Comparison of ENCODE assay signal across 8 cellular contexts in genomic region chr2:207768168-207768890, GRCh38. TPM values are rescaled to one million over a fixed set of nuclear protein-coding genes. Genes with fewer than 3 reads are reported as not detected.
A peak's percentile ranks its signal among the peaks of the same experiment; 100 is the strongest.
DNase-seq lines count a peak whose midpoint lies in the region; ATAC-seq and TF ChIP-seq lines count a peak whose summit lies in the region.

No MANE protein-coding gene starts in this region.

- no peak overlapping the region for H3K27ac ChIP-seq in neural cell (ENCODE audit: low read length)

- no peak for ATAC-seq in activated CD4-positive, CD25-positive, alpha-beta regulatory T cell treated with anti-CD3 and anti-CD28 coated beads, Interleukin-2, amount 50 U/mL, for 24 hours

- peak overlapping the region; percentile 75 for H3K4me3 ChIP-seq in GM12864 (ENCODE audit: low read depth, low read length)
- peak overlapping the region; percentile 66 for H3K4me3 ChIP-seq in fibroblast of pulmonary artery (replicated peaks; ENCODE audit: low read depth, low read length)
- peak overlapping the region; percentile 86 for H3K4me3 ChIP-seq in neural cell (ENCODE audit: low read length)

- peaks cover 18% of the 10 kb centered on the region for H3K27me3 ChIP-seq in neural cell (ENCODE audit: insufficient read depth, low read depth, low read length)

- no peak for DNase-seq in GM12864 (ENCODE audit: low read depth)
- peak; percentile 33 for DNase-seq in NCI-H1105 treated with DMSO at 0.1 percent for 48 hours (lab: John Stamatoyannopoulos, UW)
- peak; percentile 65 for DNase-seq in activated T-cell treated with anti-CD3 and anti-CD28 coated beads, Interleukin-2, amount 50 U/mL, for 24 hours
- DNase-seq in fibroblast of pulmonary artery (ENCODE audit: low read depth) = peak; percentile 40
- no peak for DNase-seq in NCI-H1694 treated with DMSO at 0.1 percent for 48 hours (lab: John Stamatoyannopoulos, UW)
- no peak for DNase-seq in middle frontal gyrus (ENCODE audit: extremely low spot score, low spot score)

- H2AFZ ChIP-seq in neural cell (ENCODE audit: low read depth, low read length) = peak overlapping the region; percentile 27

- H3K79me2 ChIP-seq in neural cell (replicated peaks; ENCODE audit: insufficient read depth, low read length) = peaks cover 49% of the 10 kb centered on the region

- H3K36me3 Mint-ChIP-seq in activated T-cell treated with anti-CD3 and anti-CD28 coated beads, Interleukin-2, amount 50 U/mL, for 24 hours (ENCODE audit: low read depth) = peaks cover 4% of the 10 kb centered on the region

- H3K27ac Mint-ChIP-seq in activated T-cell treated with anti-CD3 and anti-CD28 coated beads, Interleukin-2, amount 50 U/mL, for 24 hours = peak overlapping the region; percentile 52

- H3K4me3 Mint-ChIP-seq in activated T-cell treated with anti-CD3 and anti-CD28 coated beads, Interleukin-2, amount 50 U/mL, for 24 hours = peak overlapping the region; percentile 81

- peak overlapping the region; percentile 60 for H3K4me2 ChIP-seq in neural cell (ENCODE audit: low read length)

- TF ChIP-seq EP300 in neural cell (conservative IDR thresholded peaks at IDR 0.05; ENCODE audit: poor library complexity, severe bottlenecking) = no peak

- TF ChIP-seq RAD21 in neural cell (conservative IDR thresholded peaks at IDR 0.05) = no peak

- H4K20me1 ChIP-seq in neural cell (ENCODE audit: insufficient read depth) = no peaks in the 10 kb centered on the region

- H3K4me1 Mint-ChIP-seq in activated T-cell treated with anti-CD3 and anti-CD28 coated beads, Interleukin-2, amount 50 U/mL, for 24 hours (ENCODE audit: low read depth) = peaks cover 33% of the 10 kb centered on the region

- H3K9me2 ChIP-seq in neural cell (ENCODE audit: insufficient read depth, low read length) = no peaks in the 10 kb centered on the region

- H3K9me3 ChIP-seq in neural cell (ENCODE audit: low read length) = no peaks in the 10 kb centered on the region

- H3K36me3 ChIP-seq in neural cell (ENCODE audit: insufficient read depth, low read length) = no peaks in the 10 kb centered on the region

- peaks cover 60% of the 10 kb centered on the region for H3K27me3 Mint-ChIP-seq in activated T-cell treated with anti-CD3 and anti-CD28 coated beads, Interleukin-2, amount 50 U/mL, for 24 hours

- H3F3A ChIP-seq in neural cell (ENCODE audit: insufficient read depth, low read length, poor library complexity, severe bottlenecking) = no peaks in the 10 kb centered on the region

- no peaks in the 10 kb centered on the region for H3K9me3 Mint-ChIP-seq in activated T-cell treated with anti-CD3 and anti-CD28 coated beads, Interleukin-2, amount 50 U/mL, for 24 hours

- TF ChIP-seq CTCF in GM12864 (IDR thresholded peaks at IDR 0.05; ENCODE audit: low read depth, low read length, missing control alignments) = no peak
- no peak for TF ChIP-seq CTCF in fibroblast of pulmonary artery (IDR thresholded peaks at IDR 0.05; ENCODE audit: low read length, missing control alignments)
- peak; percentile 47 for TF ChIP-seq CTCF in neural cell (IDR thresholded peaks at IDR 0.05; ENCODE audit: poor library complexity, severe bottlenecking)

- peak overlapping the region; percentile 57 for H3K9ac ChIP-seq in neural cell (ENCODE audit: low read length)

TF ChIP-seq in neural cell, 6 proteins besides CTCF, POLR2A, EP300 and RAD21:
- no peak for TF ChIP-seq POLR2AphosphoS5 (IDR thresholded peaks at IDR 0.05)
- TF ChIP-seq SMC3 (conservative IDR thresholded peaks at IDR 0.05; ENCODE audit: poor library complexity) = peak; percentile 5
- no peak for TF ChIP-seq EZH2 (IDR thresholded peaks at IDR 0.05; ENCODE audit: borderline replicate concordance, insufficient read depth, low read length, poor library complexity, severe bottlenecking)
- TF ChIP-seq REST (IDR thresholded peaks at IDR 0.05; ENCODE audit: borderline replicate concordance) = no peak
- peak; percentile 49 for TF ChIP-seq MXI1 (conservative IDR thresholded peaks at IDR 0.05; ENCODE audit: poor library complexity, severe bottlenecking)

RNA-seq across cellular contexts. Expression of gene FZD5, which starts 1.4 kb away (rescaled TPM):
- polyA plus RNA-seq in neural cell = 0.99 and 2.4 TPM in 2 replicates
- 4.4 and 5.3 TPM in 2 replicates for polyA minus RNA-seq in neural cell

RNA-seq across cellular contexts. Expression of gene CCNYL1, which starts 56.9 kb away (rescaled TPM):
- polyA plus RNA-seq in neural cell = 12.1 and 14.7 TPM in 2 replicates
- 22.9 and 23.6 TPM in 2 replicates for polyA minus RNA-seq in neural cell

Comparison
In these comparisons a context has a peak if more than half of its experiments do, and no peak if none do; other contexts are left out.
1. DNase-seq: peak in NCI-H1105 treated with DMSO at 0.1 percent for 48 hours (single experiment), activated T-cell treated with anti-CD3 and anti-CD28 coated beads, Interleukin-2, amount 50 U/mL, for 24 hours (single experiment) and fibroblast of pulmonary artery (single experiment); none in GM12864 (single experiment), NCI-H1694 treated with DMSO at 0.1 percent for 48 hours (single experiment) and middle frontal gyrus (single experiment).
2. Peak in every context shown above with its lines, with median percentiles within 50 percentile points of each other: H3K4me3 ChIP-seq.